In genomic region chrX:123878177-123878576, GRCh38 we compare ENCODE assay signal across 8 cellular contexts. TPM values are rescaled to one million over a fixed set of nuclear protein-coding genes. Genes with fewer than 3 reads are reported as not detected.
DNase-seq lines count a peak whose midpoint lies in the region; ATAC-seq and TF ChIP-seq lines count a peak whose summit lies in the region.

No MANE protein-coding gene starts in this region.

- TF ChIP-seq CTCF in left lung (IDR thresholded peaks at IDR 0.05) (no peak), adrenal gland (IDR thresholded peaks at IDR 0.05) (no peak), body of pancreas (IDR thresholded peaks at IDR 0.05) (no peak)

- TF ChIP-seq POLR2A in adrenal gland (IDR thresholded peaks at IDR 0.05) = no peak
- TF ChIP-seq POLR2A in body of pancreas (IDR thresholded peaks at IDR 0.05) = no peak

- intact Hi-C loops in left lung (cut with DNase I) (no loop called here), adrenal gland (cut with DNase I) (no loop called here), body of pancreas (cut with DNase I) (no loop called here)

- H3K27me3 ChIP-seq in left lung = no peaks in the 10 kb centered on the region
- no peaks in the 10 kb centered on the region for H3K27me3 ChIP-seq in adrenal gland
- H3K27me3 ChIP-seq in body of pancreas = no peaks in the 10 kb centered on the region

- 13 to 33% (median 19%) methylated on average over 1 of the region's 1 CpG for WGBS in adrenal gland, 4 donors
- 7 to 10% methylated on average over 1 of the region's 1 CpG for WGBS in body of pancreas, 2 donors

- H3K36me3 ChIP-seq in left lung (no peaks in the 10 kb centered on the region), adrenal gland (replicated peaks in 1 of 2) (no peaks in the 10 kb centered on the region), body of pancreas (replicated peaks in 1 of 2; ENCODE audit: insufficient read depth in 1 of 2, low read depth in 2 of 2) (no peaks in the 10 kb centered on the region)

- peak; percentile 78 for ATAC-seq in GM18520 (IDR thresholded peaks at IDR 0.05; ENCODE audit: unreplicated experiment)
- peak; percentile 84 for ATAC-seq in HG02610 (IDR thresholded peaks at IDR 0.05; ENCODE audit: unreplicated experiment)
- peak; percentile 56 for ATAC-seq in left lung
- no peak for ATAC-seq in body of pancreas

- H3K27ac ChIP-seq in left lung (peak overlapping the region; percentile 2 to 41), adrenal gland (no peak overlapping the region), body of pancreas (no peak overlapping the region)

- no peaks in the 10 kb centered on the region for H3K9me3 ChIP-seq in left lung
- H3K9me3 ChIP-seq in adrenal gland (replicated peaks in 1 of 3) = no peaks in the 10 kb centered on the region
- H3K9me3 ChIP-seq in body of pancreas = no peaks in the 10 kb centered on the region

- H3K4me1 ChIP-seq in left lung = peaks cover 0 to 28% of the 10 kb centered on the region in 2 donors
- peaks cover 4 to 10% of the 10 kb centered on the region in 2 donors for H3K4me1 ChIP-seq in adrenal gland (replicated peaks in 1 of 2)
- peaks cover 11% of the 10 kb centered on the region for H3K4me1 ChIP-seq in body of pancreas

- peak; percentile 57 for DNase-seq in NAMALWA (ENCODE audit: low spot score)
- DNase-seq in left lung = no peak
- DNase-seq in adrenal gland = no peak
- no peak for DNase-seq in ACHN
- DNase-seq in body of pancreas = no peak
- DNase-seq in glomerular visceral epithelial cell (ENCODE audit: extremely low spot score) = no peak

- no peak overlapping the region for H3K4me3 ChIP-seq in left lung
- no peak overlapping the region for H3K4me3 ChIP-seq in adrenal gland
- H3K4me3 ChIP-seq in body of pancreas = no peak overlapping the region

- in situ Hi-C loops in ACHN (cut with HindIII; ENCODE audit: low pct_ligation_motif_present, low pct_unique_long_range_greater_than_20kb, low sequenced_read_pairs) = no loop called here

RNA-seq across cellular contexts. Expression of gene XIAP, which starts 18.3 kb away (rescaled TPM):
- total RNA-seq in left lung (10 to 100 TPM; 56.4 to 59.5 TPM), adrenal gland (10 to 100 TPM; 24.1 to 63.7 (median 43.7) TPM), body of pancreas (10 to 100 TPM; 20.4 to 22.1 TPM)
- polyA plus RNA-seq in adrenal gland = 10 to 100 TPM in 2 of 3 donors, 1 to 10 TPM in 1; 6.4 to 35.3 (median 16.5) TPM

Comparison
In these comparisons a context has a peak if more than half of its experiments do, and no peak if none do; other contexts are left out.
1. H3K27ac ChIP-seq: peak in left lung (2 of 2); none in adrenal gland (0 of 5) and body of pancreas (0 of 4).